In genomic region chr12:57319678-57320469, GRCh38 we compare ENCODE assay signal across 20 cellular contexts.
DNase-seq lines count a peak whose midpoint lies in the region; ATAC-seq and TF ChIP-seq lines count a peak whose summit lies in the region.
"Had no signal": no experiment of that assay in that cellular context is flagged by ENCODE, and none has a peak within 500 bp of the region (broad histone marks: within the 10 kb centered on the region; RNA-seq: fewer than 3 reads in every experiment).

No MANE protein-coding gene starts in this region.

- 91 to 98% methylated on average over 6 to 11 of the region's 11 CpGs for WGBS in endodermal cell (ENCODE audit: insufficient coverage in 1 of 2, insufficient read length in 1 of 2), 2 experiments

- DNase-seq in CD8-positive, alpha-beta T cell, result no peak
- peak; percentile 56 for DNase-seq in OCI-M1 (lab: John Stamatoyannopoulos, UW)
- no peak for DNase-seq in endodermal cell
- DNase-seq in nephron progenitor cell, result no peak
- no peak for DNase-seq in T1000 (lab: John Stamatoyannopoulos, UW)
- no peak for DNase-seq in HuH-7.5 (ENCODE audit: low spot score)
- DNase-seq in endothelial cell (ENCODE audit: low spot score), result no peak
- DNase-seq: activated CD4-positive, CD25-positive, alpha-beta regulatory T cell treated with anti-CD3 and anti-CD28 coated beads, Interleukin-2, amount 50 U/mL, for 72 hours; activated CD8-positive, alpha-beta memory T cell treated with anti-CD3 and anti-CD28 coated beads, Interleukin-2, amount 50 U/mL, for 4 hours; activated gamma-delta T cell treated with Interleukin-2 at 50 U/mL for 16 hours; esophagus squamous epithelium; NCI-H2081; NCI-H524; SHP77 treated with DMSO at 0.1 percent for 48 hours; stimulated activated CD4-positive, alpha-beta T cell treated with anti-CD3 and anti-CD28 coated beads, Interleukin-4, amount 100 ng/mL, for 1 hour had no signal

- H3K4me1 Mint-ChIP-seq in CD8-positive, alpha-beta T cell (ENCODE audit: low read depth), result peaks cover 2% of the 10 kb centered on the region
- H3K4me1 Mint-ChIP-seq in endodermal cell (peaks cover 11% of the 10 kb centered on the region), nephron progenitor cell (peaks cover 7% of the 10 kb centered on the region), endothelial cell (ENCODE audit: unreplicated experiment) (peaks cover 4% of the 10 kb centered on the region)

- no peak overlapping the region for H3K4me3 Mint-ChIP-seq in CD8-positive, alpha-beta T cell
- H3K4me3 Mint-ChIP-seq in endodermal cell (no peak overlapping the region), nephron progenitor cell (no peak overlapping the region), endothelial cell (ENCODE audit: unreplicated experiment) (no peak overlapping the region)
- H3K4me3 Mint-ChIP-seq: T-helper 2 cell treated with Interferon-gamma antibody and Interleukin-4, amounts not matched to agents 5 μg/mL and 100 μg/mL, for 36 hours had no signal

- POLR2A ChIA-PET in CD8-positive, alpha-beta T cell (lab: Charles Lee), result interaction anchor here (0.9 to 1.0 kb wide), 2 partner anchors 13 to 31 kb away, joined by 3 read pairs; no protein-coding TSS in a partner anchor

- CTCF ChIA-PET in CD8-positive, alpha-beta T cell (lab: Charles Lee), result no interaction called here

- no peaks in the 10 kb centered on the region for H3K27me3 ChIP-seq in CD8-positive, alpha-beta T cell (ENCODE audit: insufficient read depth, low read length)
- no peaks in the 10 kb centered on the region for H3K27me3 ChIP-seq in endodermal cell (ENCODE audit: control insufficient read depth, insufficient read depth, low read length, poor library complexity, severe bottlenecking)
- H3K27me3 ChIP-seq: esophagus squamous epithelium, heart left ventricle, neutrophil, suprapubic skin had no signal

- intact Hi-C loops in CD8-positive, alpha-beta T cell (cut with DNase I, micrococcal nuclease), result no loop called here

- ATAC-seq in CD8-positive, alpha-beta T cell, result no peak
- no peak for ATAC-seq in HG03159 (IDR thresholded peaks at IDR 0.05; ENCODE audit: unreplicated experiment)

- peak overlapping the region; percentile 68 for H3K27ac Mint-ChIP-seq in CD8-positive, alpha-beta T cell
- peak overlapping the region; percentile 63 for H3K27ac Mint-ChIP-seq in endodermal cell
- H3K27ac Mint-ChIP-seq in nephron progenitor cell, result peak overlapping the region; percentile 92
- H3K27ac Mint-ChIP-seq in endothelial cell (ENCODE audit: unreplicated experiment), result no peak overlapping the region
- H3K27ac Mint-ChIP-seq: T-helper 2 cell treated with Interferon-gamma antibody and Interleukin-4, amounts not matched to agents 5 μg/mL and 100 μg/mL, for 36 hours had no signal

- no peak for TF ChIP-seq CTCF in CD8-positive, alpha-beta T cell (IDR thresholded peaks at IDR 0.05)
- no peak for TF ChIP-seq CTCF in endodermal cell (conservative IDR thresholded peaks at IDR 0.05)
- TF ChIP-seq CTCF in nephron progenitor cell (IDR thresholded peaks at IDR 0.05), result no peak
- TF ChIP-seq CTCF in endothelial cell (IDR thresholded peaks at IDR 0.05; ENCODE audit: unreplicated experiment), result no peak

- no peaks in the 10 kb centered on the region for H3K9me3 ChIP-seq in CD8-positive, alpha-beta T cell (ENCODE audit: low read length)
- H3K9me3 ChIP-seq in endodermal cell (ENCODE audit: control insufficient read depth, low read length), result no peaks in the 10 kb centered on the region
- H3K9me3 ChIP-seq: esophagus squamous epithelium, heart left ventricle, neutrophil, suprapubic skin had no signal

- H3K9me3 Mint-ChIP-seq in CD8-positive, alpha-beta T cell, result no peaks in the 10 kb centered on the region
- H3K9me3 Mint-ChIP-seq in endodermal cell (no peaks in the 10 kb centered on the region), nephron progenitor cell (no peaks in the 10 kb centered on the region), endothelial cell (ENCODE audit: unreplicated experiment) (no peaks in the 10 kb centered on the region)
- H3K9me3 Mint-ChIP-seq: T-helper 2 cell treated with Interferon-gamma antibody and Interleukin-4, amounts not matched to agents 5 μg/mL and 100 μg/mL, for 36 hours had no signal

- H3K4me3 ChIP-seq in CD8-positive, alpha-beta T cell (ENCODE audit: low read depth, low read length), result no peak overlapping the region
- no peak overlapping the region for H3K4me3 ChIP-seq in endodermal cell (ENCODE audit: low read length)
- H3K4me3 ChIP-seq: esophagus squamous epithelium, suprapubic skin had no signal

- H3K36me3 Mint-ChIP-seq in CD8-positive, alpha-beta T cell, result peaks cover 13% of the 10 kb centered on the region
- H3K36me3 Mint-ChIP-seq in endodermal cell (ENCODE audit: low read depth), result peaks cover 4% of the 10 kb centered on the region
- peaks cover 4% of the 10 kb centered on the region for H3K36me3 Mint-ChIP-seq in nephron progenitor cell (ENCODE audit: low read depth)
- no peaks in the 10 kb centered on the region for H3K36me3 Mint-ChIP-seq in endothelial cell (ENCODE audit: low read depth, unreplicated experiment)

- no peaks in the 10 kb centered on the region for H3K27me3 Mint-ChIP-seq in CD8-positive, alpha-beta T cell (ENCODE audit: low read depth)
- H3K27me3 Mint-ChIP-seq in endodermal cell (ENCODE audit: insufficient read depth), result no peaks in the 10 kb centered on the region
- H3K27me3 Mint-ChIP-seq in nephron progenitor cell (ENCODE audit: low read depth, poor library complexity), result no peaks in the 10 kb centered on the region
- no peaks in the 10 kb centered on the region for H3K27me3 Mint-ChIP-seq in endothelial cell (ENCODE audit: unreplicated experiment)

- no peaks in the 10 kb centered on the region for H3K36me3 ChIP-seq in CD8-positive, alpha-beta T cell (ENCODE audit: insufficient read depth, low read length)
- no peaks in the 10 kb centered on the region for H3K36me3 ChIP-seq in endodermal cell (ENCODE audit: control insufficient read depth, insufficient read depth, low read length)
- H3K36me3 ChIP-seq: esophagus squamous epithelium, heart left ventricle, neutrophil had no signal

- H3K9ac ChIP-seq in endodermal cell (ENCODE audit: extremely low read depth, low read length, poor library complexity, severe bottlenecking), result no peak overlapping the region

- H3K4me1 ChIP-seq in CD8-positive, alpha-beta T cell (ENCODE audit: insufficient read depth, low read length), result no peaks in the 10 kb centered on the region
- H3K4me1 ChIP-seq in endodermal cell (ENCODE audit: control insufficient read depth, insufficient read depth, low read length), result peaks cover 8% of the 10 kb centered on the region

- H3K27ac ChIP-seq in CD8-positive, alpha-beta T cell (ENCODE audit: low read depth, low read length), result no peak overlapping the region
- peak overlapping the region; percentile 69 for H3K27ac ChIP-seq in endodermal cell (ENCODE audit: low read depth, low read length)
- H3K27ac ChIP-seq: neutrophil, suprapubic skin had no signal
